1 cellular context compared by ENCODE assay signal in the genomic region with DNA sequence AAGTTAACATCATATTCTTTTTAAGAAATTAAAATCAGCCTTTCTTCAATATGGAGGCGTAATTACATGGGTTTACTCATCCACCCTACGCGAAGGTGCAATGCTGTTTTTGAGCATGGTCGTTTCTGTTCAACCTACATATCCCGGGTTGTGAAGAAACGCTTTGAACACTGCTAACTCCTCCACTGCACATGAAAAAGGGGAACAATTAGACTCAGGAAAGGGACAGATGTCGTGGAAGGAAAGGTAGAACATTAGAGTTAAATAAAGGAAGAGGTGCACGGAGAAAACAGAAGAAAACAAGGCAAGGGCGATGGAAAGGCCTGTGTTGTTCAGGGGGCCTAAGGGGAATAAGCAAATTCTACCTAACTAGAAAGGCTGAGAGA.
TF ChIP-seq lines count a peak whose summit lies in the region.

No MANE protein-coding gene starts in this region.

TF ChIP-seq in SK-N-SH treated with all-trans-retinoic acid at 6 μM for 48 hours, 23 proteins besides CTCF, POLR2A, EP300 and RAD21 (continued from another document):
- TF ChIP-seq, protein P1, sequence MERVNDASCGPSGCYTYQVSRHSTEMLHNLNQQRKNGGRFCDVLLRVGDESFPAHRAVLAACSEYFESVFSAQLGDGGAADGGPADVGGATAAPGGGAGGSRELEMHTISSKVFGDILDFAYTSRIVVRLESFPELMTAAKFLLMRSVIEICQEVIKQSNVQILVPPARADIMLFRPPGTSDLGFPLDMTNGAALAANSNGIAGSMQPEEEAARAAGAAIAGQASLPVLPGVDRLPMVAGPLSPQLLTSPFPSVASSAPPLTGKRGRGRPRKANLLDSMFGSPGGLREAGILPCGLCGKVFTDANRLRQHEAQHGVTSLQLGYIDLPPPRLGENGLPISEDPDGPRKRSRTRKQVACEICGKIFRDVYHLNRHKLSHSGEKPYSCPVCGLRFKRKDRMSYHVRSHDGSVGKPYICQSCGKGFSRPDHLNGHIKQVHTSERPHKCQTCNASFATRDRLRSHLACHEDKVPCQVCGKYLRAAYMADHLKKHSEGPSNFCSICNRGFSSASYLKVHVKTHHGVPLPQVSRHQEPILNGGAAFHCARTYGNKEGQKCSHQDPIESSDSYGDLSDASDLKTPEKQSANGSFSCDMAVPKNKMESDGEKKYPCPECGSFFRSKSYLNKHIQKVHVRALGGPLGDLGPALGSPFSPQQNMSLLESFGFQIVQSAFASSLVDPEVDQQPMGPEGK (CRISPR knock-in tag; IDR thresholded peaks at IDR 0.05; ENCODE audit: borderline replicate concordance): no peak
- TF ChIP-seq POU6F1 (CRISPR knock-in tag; IDR thresholded peaks at IDR 0.05; ENCODE audit: borderline replicate concordance, low read depth): no peak
- TF ChIP-seq ZFP30 (CRISPR knock-in tag; IDR thresholded peaks at IDR 0.05): no peak
